8 cellular contexts compared by ENCODE assay signal in the genomic region with DNA sequence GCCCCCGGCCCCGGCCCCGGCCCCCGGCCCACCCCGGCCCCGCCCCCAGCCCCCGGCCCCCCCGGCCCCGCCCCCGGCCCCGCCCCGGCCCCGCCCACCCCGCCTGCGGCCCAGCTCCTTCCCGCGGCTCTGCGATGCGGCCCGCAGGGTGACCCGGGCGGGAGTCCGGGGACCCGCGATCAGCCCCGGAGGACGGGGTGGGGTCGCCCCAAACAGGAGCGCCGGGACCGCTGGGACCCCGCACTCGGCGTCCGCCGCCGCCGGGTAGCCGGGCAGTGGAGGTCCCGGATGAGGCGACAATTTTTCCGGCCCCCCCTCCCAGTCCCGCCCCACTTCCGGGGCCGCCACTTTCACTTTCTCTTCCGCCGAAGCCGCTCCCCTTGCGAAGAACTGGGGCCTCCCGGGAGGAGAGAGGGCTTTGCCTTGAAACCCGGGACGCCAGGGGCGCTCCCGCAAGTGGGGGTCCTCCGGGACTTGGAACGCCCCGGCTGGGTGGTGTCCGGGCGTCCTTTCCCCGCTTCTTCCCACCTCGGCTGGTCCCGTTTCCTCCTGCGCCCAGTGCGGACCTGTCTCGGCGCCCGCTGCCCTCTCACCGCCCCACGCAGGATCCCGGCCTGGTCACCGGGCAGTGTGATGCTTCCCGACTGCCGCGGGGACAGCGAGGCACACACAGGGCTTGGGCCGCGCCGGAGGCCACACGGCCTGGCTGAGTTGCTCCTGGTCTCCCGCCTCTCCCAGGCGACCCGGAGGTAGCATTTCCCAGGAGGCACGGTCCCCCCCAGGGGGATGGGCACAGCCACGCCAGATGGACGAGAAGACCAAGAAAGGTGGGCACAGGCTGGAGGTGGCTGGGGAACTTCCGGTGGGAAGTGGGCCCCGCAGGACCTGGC. TPM values are rescaled to one million over a fixed set of nuclear protein-coding genes. Genes with fewer than 3 reads are reported as not detected.
DNase-seq lines count a peak whose midpoint lies in the region; ATAC-seq and TF ChIP-seq lines count a peak whose summit lies in the region.

Gene RBCK1 (plus strand): TSS at position 347 of the 890 bp plus-strand sequence. CDS start 459 bp downstream, at position 806.

- H4K20me1 ChIP-seq in BLaER1 treated with 17β-estradiol and CSF1 and Interleukin-3, amounts not matched to agents 10 nM and 100 nM = peaks cover 0 to 18% (median 8%) of the 10 kb centered on the region in 11 experiments; a peak in 9 of 22 replicates

- H3K4me1 ChIP-seq in BLaER1 treated with 17β-estradiol and CSF1 and Interleukin-3, amounts not matched to agents 10 nM and 100 nM = peaks cover 27 to 33% (median 30%) of the 10 kb centered on the region in 10 experiments

- 0% methylated on average over 25 to 38 of the region's 87 CpGs for WGBS in lower leg skin, 2 donors

- H3K27ac ChIP-seq in BLaER1 treated with 17β-estradiol and CSF1 and Interleukin-3, amounts not matched to agents 10 nM and 100 nM = peak within 1 kb of the TSS; percentile 84 to 97 (median 94)
- H3K27ac ChIP-seq in dorsolateral prefrontal cortex = peak within 1 kb of the TSS; percentile 79 to 99 (median 95)

- peak; percentile 71 for ATAC-seq in GM19324 (IDR thresholded peaks at IDR 0.05; ENCODE audit: low FRiP score, unreplicated experiment)
- ATAC-seq in HG03457 (IDR thresholded peaks at IDR 0.05; ENCODE audit: unreplicated experiment) = peak; percentile 50

- H3K9ac ChIP-seq in BLaER1 treated with 17β-estradiol and CSF1 and Interleukin-3, amounts not matched to agents 10 nM and 100 nM = peak within 1 kb of the TSS; percentile 87 to 98 (median 95)

- peaks cover 4 to 22% (median 16%) of the 10 kb centered on the region in 11 experiments; a peak in 20 of 22 replicates for H3K9me3 ChIP-seq in BLaER1 treated with 17β-estradiol and CSF1 and Interleukin-3, amounts not matched to agents 10 nM and 100 nM (replicated peaks in 1 of 11)

- H3K4me3 ChIP-seq in BLaER1 treated with 17β-estradiol and CSF1 and Interleukin-3, amounts not matched to agents 10 nM and 100 nM = peak within 1 kb of the TSS; percentile 87 to 100 (median 98)
- peak within 1 kb of the TSS; percentile 77 to 100 (median 98) for H3K4me3 ChIP-seq in dorsolateral prefrontal cortex
- peak within 1 kb of the TSS; percentile 89 for H3K4me3 ChIP-seq in lower leg skin (ENCODE audit: low read depth, poor library complexity, severe bottlenecking)

- peaks cover 25 to 39% (median 35%) of the 10 kb centered on the region in 11 experiments for H3K36me3 ChIP-seq in BLaER1 treated with 17β-estradiol and CSF1 and Interleukin-3, amounts not matched to agents 10 nM and 100 nM

- DNase-seq in NCI-H69 (lab: John Stamatoyannopoulos, UW) (peak; percentile 91), dorsolateral prefrontal cortex (peak; percentile 65 to 88 (median 75)), lower leg skin (ENCODE audit: low spot score in 2 of 2) (peak; percentile 68 to 97)
- DNase-seq in activated CD4-positive, alpha-beta T cell treated with anti-CD3 and anti-CD28 coated beads, Interleukin-2, amount 50 U/mL, for 48 hours = peak; percentile 84 to 89
- peak; percentile 84 to 86 for DNase-seq in stimulated activated CD4-positive, alpha-beta T cell treated with anti-CD3 and anti-CD28 coated beads, Interleukin-4, amount 100 ng/mL, for 4 hours

- peak in 2 of 56 donors; percentile 8 to 11 for TF ChIP-seq CTCF in dorsolateral prefrontal cortex (IDR thresholded peaks at IDR 0.05 in 54 of 56, conservative IDR thresholded peaks at IDR 0.05 in 2 of 56; ENCODE audit: low read depth in 1 of 56, partially characterized antibody in 56 of 56)
- no peak for TF ChIP-seq CTCF in lower leg skin (IDR thresholded peaks at IDR 0.05)

- H3K4me2 ChIP-seq in BLaER1 treated with 17β-estradiol and CSF1 and Interleukin-3, amounts not matched to agents 10 nM and 100 nM = peak within 1 kb of the TSS; percentile 86 to 98 (median 96)

- intact Hi-C loops in dorsolateral prefrontal cortex (cut with DNase I) (loop anchor here in 1 of 2 donors (2.0 to 5.0 kb wide), 4 partner anchors 55 to 135 kb away; partner anchors contain the start of genes CSNK2A1 and TBC1D20), lower leg skin (cut with DNase I; ENCODE audit: low total_unique reads) (no loop called here)

- TF ChIP-seq POLR2A in lower leg skin (IDR thresholded peaks at IDR 0.05) = no peak

- no peaks in the 10 kb centered on the region for H3K27me3 ChIP-seq in BLaER1 treated with 17β-estradiol and CSF1 and Interleukin-3, amounts not matched to agents 10 nM and 100 nM
- no peaks in the 10 kb centered on the region for H3K27me3 ChIP-seq in dorsolateral prefrontal cortex

RNA-seq across cellular contexts. Expression of gene RBCK1, which starts in this region (rescaled TPM):
- total RNA-seq in dorsolateral prefrontal cortex (10 to 100 TPM; 36.6 to 92.7 (median 62.0) TPM), lower leg skin (10 to 100 TPM; 65.2 to 90.1 (median 77.1) TPM)

Comparison
In these comparisons a context has a peak if more than half of its experiments do, and no peak if none do; other contexts are left out.
1. Peak in every context shown above with its lines: DNase-seq, ATAC-seq, H3K4me3 ChIP-seq and H3K27ac ChIP-seq.